ENCODE assay signal across 3 cellular contexts in the genomic region with DNA sequence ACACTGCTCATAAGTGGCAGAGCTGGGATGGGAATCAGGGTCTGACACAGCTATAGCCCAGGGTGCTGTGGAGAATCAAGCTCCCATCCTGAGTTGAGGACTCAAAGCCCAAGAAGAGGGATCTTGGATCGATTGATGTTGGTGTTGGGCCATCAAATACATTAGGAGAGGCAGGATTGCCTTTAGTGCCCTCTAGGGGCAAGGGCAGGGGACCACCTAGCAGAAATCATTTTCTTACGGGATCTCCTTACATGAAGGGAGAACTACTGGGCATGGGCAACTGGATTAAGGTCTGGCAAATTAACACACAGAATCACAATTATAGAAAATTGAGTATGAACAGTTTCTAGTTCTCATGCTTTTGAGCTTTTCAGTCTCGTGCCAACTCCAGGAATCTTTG.
TF ChIP-seq lines count a peak whose summit lies in the region.

No MANE protein-coding gene starts in this region.

TF ChIP-seq in SK-N-SH, 30 proteins besides CTCF, POLR2A, EP300 and RAD21:
- no peak for TF ChIP-seq MEF2A (IDR thresholded peaks at IDR 0.05; ENCODE audit: borderline replicate concordance, low read depth)
- no peak for TF ChIP-seq POLR2AphosphoS5 (IDR thresholded peaks at IDR 0.05; ENCODE audit: low read depth, low read length)
- no peak for TF ChIP-seq SMC3 (IDR thresholded peaks at IDR 0.05; ENCODE audit: low read depth, low read length)
- TF ChIP-seq PBX3 (IDR thresholded peaks at IDR 0.05): no peak
- TF ChIP-seq GATA2 (CRISPR knock-in tag; IDR thresholded peaks at IDR 0.05): no peak
- no peak for TF ChIP-seq SIN3A (IDR thresholded peaks at IDR 0.05; ENCODE audit: borderline replicate concordance, low read depth, low read length)

TF ChIP-seq in SK-N-SH treated with all-trans-retinoic acid at 6 μM for 48 hours, 23 proteins besides CTCF, POLR2A, EP300 and RAD21:
- TF ChIP-seq ESRRG (CRISPR knock-in tag; IDR thresholded peaks at IDR 0.05) (no peak), CSDC2 (CRISPR knock-in tag; IDR thresholded peaks at IDR 0.05) (no peak), ZNF565 (CRISPR knock-in tag; conservative IDR thresholded peaks at IDR 0.05; ENCODE audit: low read depth) (no peak), ZNF70 (CRISPR knock-in tag; IDR thresholded peaks at IDR 0.05) (no peak), ARNTL (CRISPR knock-in tag; IDR thresholded peaks at IDR 0.05; ENCODE audit: borderline replicate concordance, low read depth) (no peak), ISL1 (CRISPR knock-in tag; IDR thresholded peaks at IDR 0.05) (no peak), GLIS3 (CRISPR knock-in tag; IDR thresholded peaks at IDR 0.05) (no peak), SNAI2 (CRISPR knock-in tag; IDR thresholded peaks at IDR 0.05) (no peak), BACH2 (CRISPR knock-in tag; IDR thresholded peaks at IDR 0.05; ENCODE audit: borderline replicate concordance) (no peak), PPARA (CRISPR knock-in tag; IDR thresholded peaks at IDR 0.05; ENCODE audit: borderline replicate concordance) (no peak), ZFP3 (CRISPR knock-in tag; IDR thresholded peaks at IDR 0.05) (no peak), OSR1 (CRISPR knock-in tag; IDR thresholded peaks at IDR 0.05) (no peak), ZNF8 (CRISPR knock-in tag; IDR thresholded peaks at IDR 0.05) (no peak), ZC3H10 (CRISPR knock-in tag; IDR thresholded peaks at IDR 0.05) (no peak), TOX (CRISPR knock-in tag; IDR thresholded peaks at IDR 0.05; ENCODE audit: borderline replicate concordance) (no peak), TCF4 (CRISPR knock-in tag; IDR thresholded peaks at IDR 0.05; ENCODE audit: borderline replicate concordance) (no peak)
- TF ChIP-seq, protein P1, sequence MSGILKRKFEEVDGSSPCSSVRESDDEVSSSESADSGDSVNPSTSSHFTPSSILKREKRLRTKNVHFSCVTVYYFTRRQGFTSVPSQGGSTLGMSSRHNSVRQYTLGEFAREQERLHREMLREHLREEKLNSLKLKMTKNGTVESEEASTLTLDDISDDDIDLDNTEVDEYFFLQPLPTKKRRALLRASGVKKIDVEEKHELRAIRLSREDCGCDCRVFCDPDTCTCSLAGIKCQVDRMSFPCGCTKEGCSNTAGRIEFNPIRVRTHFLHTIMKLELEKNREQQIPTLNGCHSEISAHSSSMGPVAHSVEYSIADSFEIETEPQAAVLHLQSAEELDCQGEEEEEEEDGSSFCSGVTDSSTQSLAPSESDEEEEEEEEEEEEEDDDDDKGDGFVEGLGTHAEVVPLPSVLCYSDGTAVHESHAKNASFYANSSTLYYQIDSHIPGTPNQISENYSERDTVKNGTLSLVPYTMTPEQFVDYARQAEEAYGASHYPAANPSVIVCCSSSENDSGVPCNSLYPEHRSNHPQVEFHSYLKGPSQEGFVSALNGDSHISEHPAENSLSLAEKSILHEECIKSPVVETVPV (CRISPR knock-in tag; IDR thresholded peaks at IDR 0.05): no peak
TF ChIP-seq in SK-N-SH treated with all-trans-retinoic acid at 6 μM for 48 hours: peak in this region for 0.

TF ChIP-seq in K562, 482 proteins besides CTCF, POLR2A, EP300 and RAD21:
- TF ChIP-seq CBX8 (IDR thresholded peaks at IDR 0.05; ENCODE audit: borderline replicate concordance, extremely low read depth, low read depth, low read length, poor library complexity, severe bottlenecking) (no peak), ZNF57 (CRISPR knock-in tag; IDR thresholded peaks at IDR 0.05) (no peak), CTCFL (IDR thresholded peaks at IDR 0.05; ENCODE audit: borderline replicate concordance, insufficient read depth, low read depth, low read length, poor library complexity, severe bottlenecking) (no peak), ID3 (CRISPR knock-in tag; IDR thresholded peaks at IDR 0.05) (no peak), ID3 (tag; IDR thresholded peaks at IDR 0.05) (no peak)
- TF ChIP-seq, protein P2, sequence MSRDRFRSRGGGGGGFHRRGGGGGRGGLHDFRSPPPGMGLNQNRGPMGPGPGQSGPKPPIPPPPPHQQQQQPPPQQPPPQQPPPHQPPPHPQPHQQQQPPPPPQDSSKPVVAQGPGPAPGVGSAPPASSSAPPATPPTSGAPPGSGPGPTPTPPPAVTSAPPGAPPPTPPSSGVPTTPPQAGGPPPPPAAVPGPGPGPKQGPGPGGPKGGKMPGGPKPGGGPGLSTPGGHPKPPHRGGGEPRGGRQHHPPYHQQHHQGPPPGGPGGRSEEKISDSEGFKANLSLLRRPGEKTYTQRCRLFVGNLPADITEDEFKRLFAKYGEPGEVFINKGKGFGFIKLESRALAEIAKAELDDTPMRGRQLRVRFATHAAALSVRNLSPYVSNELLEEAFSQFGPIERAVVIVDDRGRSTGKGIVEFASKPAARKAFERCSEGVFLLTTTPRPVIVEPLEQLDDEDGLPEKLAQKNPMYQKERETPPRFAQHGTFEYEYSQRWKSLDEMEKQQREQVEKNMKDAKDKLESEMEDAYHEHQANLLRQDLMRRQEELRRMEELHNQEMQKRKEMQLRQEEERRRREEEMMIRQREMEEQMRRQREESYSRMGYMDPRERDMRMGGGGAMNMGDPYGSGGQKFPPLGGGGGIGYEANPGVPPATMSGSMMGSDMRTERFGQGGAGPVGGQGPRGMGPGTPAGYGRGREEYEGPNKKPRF (IDR thresholded peaks at IDR 0.05; ENCODE audit: low read depth, low read length): no peak
